In the genomic region with DNA sequence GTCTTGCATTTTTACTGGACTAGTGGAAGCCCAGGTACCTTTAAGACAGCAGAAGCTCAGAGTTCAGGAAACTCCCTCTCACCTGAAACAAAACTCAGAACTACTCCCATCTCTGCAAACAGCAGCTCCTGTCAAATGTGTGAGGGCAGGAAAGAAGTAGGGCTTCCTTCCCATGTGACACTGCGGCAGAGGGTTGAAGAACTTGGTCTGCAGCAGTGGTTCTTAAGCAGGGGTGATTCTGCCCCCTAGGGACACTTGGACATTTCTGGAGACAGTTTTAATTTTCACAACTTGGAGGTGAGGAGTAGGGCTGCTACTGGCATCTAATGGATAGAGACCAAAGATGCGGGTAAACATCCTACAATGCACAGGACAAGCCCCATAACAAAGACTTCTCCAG, we compare ENCODE assay signal across 11 cellular contexts.
DNase-seq lines count a peak whose midpoint lies in the region; ATAC-seq, FAIRE-seq and TF ChIP-seq lines count a peak whose summit lies in the region.
"Had no signal": no experiment of that assay in that cellular context is flagged by ENCODE, and none has a peak within 500 bp of the region (broad histone marks: within the 10 kb centered on the region; RNA-seq: fewer than 3 reads in every experiment).

No MANE protein-coding gene starts in this region.

- CTCF ChIA-PET in CD8-positive, alpha-beta memory T cell (lab: Charles Lee) = interaction anchor here (1.4 kb wide), 1 partner anchor 23 kb away, joined by 4 read pairs; no protein-coding TSS in a partner anchor

- peak overlapping the region in 2 of 6 donors; percentile 34 to 62 for H3K27ac Mint-ChIP-seq in immature natural killer cell
- peak overlapping the region in 1 of 8 donors; percentile 27 for H3K27ac Mint-ChIP-seq in CD8-positive, alpha-beta memory T cell

- H3K27me3 ChIP-seq in CD8-positive, alpha-beta memory T cell (ENCODE audit: insufficient read depth, low read length, poor library complexity, severe bottlenecking) = no peaks in the 10 kb centered on the region

- no peak for TF ChIP-seq POLR2A in GM12892 (IDR thresholded peaks at IDR 0.05; ENCODE audit: low read depth, low read length)

- no peak overlapping the region for H3K4me3 ChIP-seq in CD8-positive, alpha-beta memory T cell (ENCODE audit: low read length)
- H3K4me3 ChIP-seq: lung had no signal

- no peak overlapping the region for H3K4me3 Mint-ChIP-seq in immature natural killer cell
- no peak overlapping the region for H3K4me3 Mint-ChIP-seq in CD8-positive, alpha-beta memory T cell

- H3K36me3 ChIP-seq in CD8-positive, alpha-beta memory T cell (ENCODE audit: insufficient read depth, low read length) = no peaks in the 10 kb centered on the region

- peaks cover 12 to 29% of the 10 kb centered on the region in 2 donors for H3K4me1 Mint-ChIP-seq in immature natural killer cell
- peaks cover 0 to 8% (median 6%) of the 10 kb centered on the region in 3 donors for H3K4me1 Mint-ChIP-seq in CD8-positive, alpha-beta memory T cell

- peaks cover 2 to 5% (median 3%) of the 10 kb centered on the region in 3 donors for H3K27me3 Mint-ChIP-seq in immature natural killer cell (ENCODE audit: low read depth in 3 of 3)
- peaks cover 20 to 50% of the 10 kb centered on the region in 2 donors for H3K27me3 Mint-ChIP-seq in CD8-positive, alpha-beta memory T cell

- H3K4me1 ChIP-seq in CD8-positive, alpha-beta memory T cell (ENCODE audit: insufficient read depth, low read length) = no peaks in the 10 kb centered on the region

- H3K36me3 Mint-ChIP-seq in immature natural killer cell = peaks cover 0 to 3% (median 0%) of the 10 kb centered on the region in 3 donors
- no peaks in the 10 kb centered on the region for H3K36me3 Mint-ChIP-seq in CD8-positive, alpha-beta memory T cell

- in situ Hi-C loops in SK-MEL-5 (cut with HindIII; ENCODE audit: low pct_unique_long_range_greater_than_20kb, low sequenced_read_pairs) = no loop called here

- no peaks in the 10 kb centered on the region for H3K9me3 ChIP-seq in CD8-positive, alpha-beta memory T cell (ENCODE audit: low read length)

- ATAC-seq in HG02610 (IDR thresholded peaks at IDR 0.05; ENCODE audit: unreplicated experiment) (peak; percentile 56), HG03280 (IDR thresholded peaks at IDR 0.05; ENCODE audit: unreplicated experiment) (no peak)

- DNase-seq in GM12892 (ENCODE audit: insufficient read length) (no peak), SK-MEL-5 (ENCODE audit: low read depth, low spot score) (peak; percentile 33), immature natural killer cell (peak; percentile 26 to 58 (median 52)), NCI-H1105 (lab: John Stamatoyannopoulos, UW) (no peak), islet precursor cell (no peak)
- no peak for DNase-seq in CD8-positive, alpha-beta memory T cell
- DNase-seq: cortex of kidney; stimulated activated CD4-positive, alpha-beta T cell treated with anti-CD3 and anti-CD28 coated beads, Interleukin-4, amount 100 ng/mL, for 1 hour had no signal

- no peaks in the 10 kb centered on the region for H3K9me3 Mint-ChIP-seq in immature natural killer cell
- peaks cover 0 to 3% (median 0%) of the 10 kb centered on the region in 5 donors for H3K9me3 Mint-ChIP-seq in CD8-positive, alpha-beta memory T cell

- POLR2A ChIA-PET in CD8-positive, alpha-beta memory T cell (lab: Charles Lee) = no interaction called here

- H3K27ac ChIP-seq in CD8-positive, alpha-beta memory T cell (ENCODE audit: low read depth, low read length) = no peak overlapping the region

- peak; percentile 90 for FAIRE-seq in GM12892 (lab: Jason Lieb, UNC)

Comparison
In these comparisons a context has a peak if more than half of its experiments do, and no peak if none do; other contexts are left out.
1. DNase-seq: peak in SK-MEL-5 (single experiment) and immature natural killer cell (3 of 3); none in GM12892 (single experiment), NCI-H1105 (single experiment), CD8-positive, alpha-beta memory T cell (0 of 5) and islet precursor cell (single experiment).